35 cellular contexts compared by ENCODE assay signal in the genomic region with DNA sequence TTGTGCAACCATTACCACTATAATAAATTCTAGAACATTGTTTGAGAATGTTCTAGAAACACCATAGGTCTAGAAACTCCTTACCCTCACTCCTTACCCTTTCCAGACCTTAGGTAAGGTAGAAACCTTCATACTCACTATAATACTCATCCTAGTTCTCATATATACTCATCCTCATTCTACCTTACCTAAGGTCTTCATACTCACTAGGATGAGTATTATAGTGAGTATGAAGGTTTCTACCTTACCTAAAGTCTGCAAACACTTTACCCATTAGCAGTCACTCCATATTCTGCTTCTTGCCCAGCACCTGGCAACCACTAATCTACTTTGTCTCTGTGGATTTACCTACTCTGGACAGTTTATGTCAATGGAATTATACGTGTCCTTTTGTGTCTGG.
"Had no signal": no experiment of that assay in that cellular context is flagged by ENCODE, and none has a peak within 500 bp of the region (broad histone marks: within the 10 kb centered on the region; RNA-seq: fewer than 3 reads in every experiment).

No MANE protein-coding gene starts in this region.

- H3K4me3 Mint-ChIP-seq: activated B cell treated with CpG ODN at 0.5 μM for 24 hours; activated CD4-positive, alpha-beta memory T cell treated with anti-CD3 and anti-CD28 coated beads, Interleukin-2, amount 10 ng/mL, durations not matched to agents 7 days and 5 days; activated CD4-positive, alpha-beta T cell treated with anti-CD3 and anti-CD28 coated beads, Interleukin-2, amount 10 ng/mL, durations not matched to agents 7 days and 5 days; activated CD8-positive, alpha-beta memory T cell treated with anti-CD3 and anti-CD28 coated beads, Interleukin-2, amount 10 ng/mL, durations not matched to agents 7 days and 5 days; activated CD8-positive, alpha-beta T cell treated with anti-CD3 and anti-CD28 coated beads, Interleukin-2, amount 10 ng/mL, durations not matched to agents 7 days and 5 days; activated naive CD4-positive, alpha-beta T cell treated with anti-CD3 and anti-CD28 coated beads, Interleukin-2, amount 10 ng/mL, durations not matched to agents 7 days and 5 days; activated naive CD4-positive, alpha-beta T cell treated with anti-CD3 and anti-CD28 coated beads, Interleukin-2, amount 50 U/mL, for 24 hours; activated naive CD8-positive, alpha-beta T cell; activated naive CD8-positive, alpha-beta T cell treated with anti-CD3 and anti-CD28 coated beads, Interleukin-2, amount 10 ng/mL, durations not matched to agents 7 days and 5 days; activated naive CD8-positive, alpha-beta T cell treated with anti-CD3 and anti-CD28 coated beads, Interleukin-2, amount 50 U/mL, for 24 hours; activated T-cell treated with anti-CD3 and anti-CD28 coated beads, Interleukin-2, amount 50 U/mL, for 24 hours; T-helper 1 cell treated with Interleukin-12 subunit alpha and Interleukin-12 subunit beta and Interleukin-4 antibody, amounts not matched to agents 30 μg/mL and 1 μg/mL, for 36 hours; T-helper 2 cell treated with Interferon-gamma antibody and Interleukin-4, amounts not matched to agents 5 μg/mL and 100 μg/mL, for 36 hours had no signal

- FAIRE-seq: TTC549 had no signal

- H3K27me3 ChIP-seq: ascending aorta, body of pancreas, brain microvascular endothelial cell, breast epithelium had no signal

- DNase-seq: activated B cell treated with CpG ODN at 0.5 μM for 24 hours; activated CD4-positive, alpha-beta memory T cell treated with anti-CD3 and anti-CD28 coated beads, Interleukin-2, amount 10 ng/mL, durations not matched to agents 7 days and 5 days; activated CD4-positive, alpha-beta T cell treated with anti-CD3 and anti-CD28 coated beads for 48 hours; activated CD4-positive, alpha-beta T cell treated with anti-CD3 and anti-CD28 coated beads, Interleukin-2, amount 10 ng/mL, durations not matched to agents 7 days and 5 days; activated CD4-positive, alpha-beta T cell treated with anti-CD3 and anti-CD28 coated beads, Interleukin-2, amount 50 U/mL, for 48 hours; activated CD4-positive, CD25-positive, alpha-beta regulatory T cell treated with anti-CD3 and anti-CD28 coated beads, Interleukin-2, amount 50 U/mL, for 72 hours; activated CD8-positive, alpha-beta memory T cell treated with anti-CD3 and anti-CD28 coated beads for 24 hours; activated CD8-positive, alpha-beta memory T cell treated with anti-CD3 and anti-CD28 coated beads, Interleukin-2, amount 10 ng/mL, durations not matched to agents 7 days and 5 days; activated CD8-positive, alpha-beta memory T cell treated with anti-CD3 and anti-CD28 coated beads, Interleukin-2, amount 50 U/mL, for 48 hours; activated CD8-positive, alpha-beta T cell treated with anti-CD3 and anti-CD28 coated beads, Interleukin-2, amount 10 ng/mL, durations not matched to agents 7 days and 5 days; activated effector memory CD4-positive, alpha-beta T cell treated with Interleukin-2 at 50 U/mL for 16 hours; activated gamma-delta T cell; activated naive CD4-positive, alpha-beta T cell treated with anti-CD3 and anti-CD28 coated beads, Interleukin-2, amount 10 ng/mL, durations not matched to agents 7 days and 5 days; activated naive CD4-positive, alpha-beta T cell treated with Interleukin-2 at 50 U/mL for 16 hours; activated naive CD8-positive, alpha-beta T cell treated with anti-CD3 and anti-CD28 coated beads, Interleukin-2, amount 10 ng/mL, durations not matched to agents 7 days and 5 days; activated naive CD8-positive, alpha-beta T cell treated with anti-CD3 and anti-CD28 coated beads, Interleukin-2, amount 50 U/mL, for 24 hours; activated T-cell treated with anti-CD3 and anti-CD28 coated beads, Interleukin-2, amount 50 U/mL, for 24 hours; activated T-cell treated with anti-CD3 and anti-CD28 coated beads, Interleukin-2, amount 50 U/mL, for 48 hours; amygdala; anterior cingulate cortex; body of pancreas; brain microvascular endothelial cell; central memory CD4-positive, alpha-beta T cell; T-helper 1 cell; T-helper 2 cell; T-helper 9 cell had no signal

- H3K36me3 Mint-ChIP-seq: activated CD8-positive, alpha-beta memory T cell treated with anti-CD3 and anti-CD28 coated beads, Interleukin-2, amount 10 ng/mL, durations not matched to agents 7 days and 5 days had no signal

- H3K27me3 Mint-ChIP-seq: activated B cell treated with CpG ODN at 0.5 μM for 24 hours; activated CD4-positive, alpha-beta memory T cell treated with anti-CD3 and anti-CD28 coated beads, Interleukin-2, amount 10 ng/mL, durations not matched to agents 7 days and 5 days; activated CD4-positive, alpha-beta T cell treated with anti-CD3 and anti-CD28 coated beads, Interleukin-2, amount 10 ng/mL, durations not matched to agents 7 days and 5 days; activated CD8-positive, alpha-beta memory T cell treated with anti-CD3 and anti-CD28 coated beads, Interleukin-2, amount 10 ng/mL, durations not matched to agents 7 days and 5 days; activated naive CD4-positive, alpha-beta T cell treated with anti-CD3 and anti-CD28 coated beads, Interleukin-2, amount 10 ng/mL, durations not matched to agents 7 days and 5 days; activated naive CD4-positive, alpha-beta T cell treated with anti-CD3 and anti-CD28 coated beads, Interleukin-2, amount 50 U/mL, for 24 hours; activated naive CD8-positive, alpha-beta T cell; activated naive CD8-positive, alpha-beta T cell treated with anti-CD3 and anti-CD28 coated beads, Interleukin-2, amount 10 ng/mL, durations not matched to agents 7 days and 5 days; activated naive CD8-positive, alpha-beta T cell treated with anti-CD3 and anti-CD28 coated beads, Interleukin-2, amount 50 U/mL, for 24 hours; activated T-cell treated with anti-CD3 and anti-CD28 coated beads, Interleukin-2, amount 50 U/mL, for 24 hours had no signal

- H3K4me1 ChIP-seq: ascending aorta, breast epithelium had no signal

- H3K36me3 ChIP-seq: brain microvascular endothelial cell, breast epithelium had no signal

- H3K27ac Mint-ChIP-seq: activated B cell treated with CpG ODN at 0.5 μM for 24 hours; activated CD4-positive, alpha-beta memory T cell treated with anti-CD3 and anti-CD28 coated beads, Interleukin-2, amount 10 ng/mL, durations not matched to agents 7 days and 5 days; activated CD4-positive, alpha-beta T cell treated with anti-CD3 and anti-CD28 coated beads, Interleukin-2, amount 10 ng/mL, durations not matched to agents 7 days and 5 days; activated CD8-positive, alpha-beta memory T cell treated with anti-CD3 and anti-CD28 coated beads, Interleukin-2, amount 10 ng/mL, durations not matched to agents 7 days and 5 days; activated CD8-positive, alpha-beta T cell treated with anti-CD3 and anti-CD28 coated beads, Interleukin-2, amount 10 ng/mL, durations not matched to agents 7 days and 5 days; activated naive CD4-positive, alpha-beta T cell treated with anti-CD3 and anti-CD28 coated beads, Interleukin-2, amount 10 ng/mL, durations not matched to agents 7 days and 5 days; activated naive CD4-positive, alpha-beta T cell treated with anti-CD3 and anti-CD28 coated beads, Interleukin-2, amount 50 U/mL, for 24 hours; activated naive CD8-positive, alpha-beta T cell; activated naive CD8-positive, alpha-beta T cell treated with anti-CD3 and anti-CD28 coated beads, Interleukin-2, amount 10 ng/mL, durations not matched to agents 7 days and 5 days; activated naive CD8-positive, alpha-beta T cell treated with anti-CD3 and anti-CD28 coated beads, Interleukin-2, amount 50 U/mL, for 24 hours; activated T-cell treated with anti-CD3 and anti-CD28 coated beads, Interleukin-2, amount 50 U/mL, for 24 hours; activated T-helper 2 cell treated with anti-CD3 and anti-CD28 coated beads, Interferon-gamma antibody, Interleukin-2, Interleukin-4, amounts not matched to agents 10 μg/mL and 5 μg/mL and 100 μg/mL, durations not matched to agents 14 hours and 24 hours and 36 hours; T-helper 1 cell treated with Interleukin-12 subunit alpha and Interleukin-12 subunit beta and Interleukin-4 antibody, amounts not matched to agents 30 μg/mL and 1 μg/mL, for 36 hours; T-helper 2 cell treated with Interferon-gamma antibody and Interleukin-4, amounts not matched to agents 5 μg/mL and 100 μg/mL, for 36 hours had no signal

- H3K4me1 Mint-ChIP-seq: activated CD4-positive, alpha-beta memory T cell treated with anti-CD3 and anti-CD28 coated beads, Interleukin-2, amount 10 ng/mL, durations not matched to agents 7 days and 5 days; activated CD4-positive, alpha-beta T cell treated with anti-CD3 and anti-CD28 coated beads, Interleukin-2, amount 10 ng/mL, durations not matched to agents 7 days and 5 days; activated CD8-positive, alpha-beta memory T cell treated with anti-CD3 and anti-CD28 coated beads, Interleukin-2, amount 10 ng/mL, durations not matched to agents 7 days and 5 days; activated naive CD4-positive, alpha-beta T cell treated with anti-CD3 and anti-CD28 coated beads, Interleukin-2, amount 10 ng/mL, durations not matched to agents 7 days and 5 days; activated naive CD4-positive, alpha-beta T cell treated with anti-CD3 and anti-CD28 coated beads, Interleukin-2, amount 50 U/mL, for 24 hours; activated naive CD8-positive, alpha-beta T cell treated with anti-CD3 and anti-CD28 coated beads, Interleukin-2, amount 10 ng/mL, durations not matched to agents 7 days and 5 days; activated naive CD8-positive, alpha-beta T cell treated with anti-CD3 and anti-CD28 coated beads, Interleukin-2, amount 50 U/mL, for 24 hours had no signal

- ATAC-seq: activated CD8-positive, alpha-beta memory T cell treated with anti-CD3 and anti-CD28 coated beads, Interleukin-2, amount 10 ng/mL, durations not matched to agents 7 days and 5 days; activated CD8-positive, alpha-beta T cell treated with anti-CD3 and anti-CD28 coated beads, Interleukin-2, amount 10 ng/mL, durations not matched to agents 7 days and 5 days; activated naive CD8-positive, alpha-beta T cell treated with anti-CD3 and anti-CD28 coated beads, Interleukin-2, amount 50 U/mL, for 24 hours; body of pancreas had no signal

- H3K4me3 ChIP-seq: ascending aorta, body of pancreas, breast epithelium had no signal

- H3K27ac ChIP-seq: ascending aorta, body of pancreas, brain microvascular endothelial cell, breast epithelium, VCaP had no signal
